8 cellular contexts compared by ENCODE assay signal in the genomic region with DNA sequence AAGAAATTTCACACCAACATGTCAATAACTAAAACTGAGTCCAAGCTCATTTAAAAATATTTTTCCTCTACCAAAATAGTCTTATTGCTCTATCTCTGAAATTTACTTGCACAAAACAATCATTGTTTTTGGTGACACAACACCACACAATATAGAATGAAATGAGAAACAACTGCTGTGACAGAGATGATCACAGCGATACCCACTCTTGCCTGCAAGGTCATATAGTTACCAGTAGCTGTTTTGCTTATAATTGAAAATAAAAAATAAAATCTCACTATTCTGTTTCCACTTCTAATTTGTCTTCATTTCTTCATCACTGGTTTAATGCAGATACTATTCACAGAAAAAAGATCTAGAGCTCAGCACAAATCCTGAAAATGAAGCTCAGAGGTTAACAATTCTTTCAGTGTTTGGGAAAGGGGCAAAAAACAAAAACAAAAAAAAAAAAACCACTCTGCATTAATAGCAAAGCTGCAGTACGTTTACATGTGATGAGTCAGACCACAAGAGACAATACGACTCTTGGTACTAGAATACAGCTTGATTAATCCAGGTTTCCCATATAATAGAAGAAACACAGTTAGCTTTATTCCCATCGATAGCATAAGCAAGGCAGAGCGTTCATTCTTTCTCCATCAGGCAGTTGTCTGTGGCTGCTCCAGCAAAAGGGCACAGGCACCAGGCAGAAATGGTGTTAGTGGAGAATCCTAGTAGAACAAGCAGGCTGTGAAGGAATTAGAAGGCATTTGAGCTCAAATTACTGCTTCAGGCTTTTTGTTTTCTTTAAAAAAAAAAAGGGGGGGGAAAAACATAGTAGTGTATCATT. TPM values are rescaled to one million over a fixed set of nuclear protein-coding genes. Genes with fewer than 3 reads are reported as not detected.
DNase-seq lines count a peak whose midpoint lies in the region; ATAC-seq and TF ChIP-seq lines count a peak whose summit lies in the region.

No MANE protein-coding gene starts in this region.

- no peak for TF ChIP-seq CTCF in activated B cell treated with CpG ODN at 0.5 μM for 24 hours (IDR thresholded peaks at IDR 0.05)

- POLR2A ChIA-PET in activated B cell treated with CpG ODN at 0.5 μM for 24 hours (lab: Charles Lee) = interaction anchor here (0.6 to 1.7 kb wide), 5 partner anchors 9 to 531 kb away, joined by 3 to 6 read pairs (median 4); a partner anchor contains a TSS

- H3K4me3 Mint-ChIP-seq in IgD-negative memory B cell (peak overlapping the region; percentile 18 to 86 (median 72)), activated B cell treated with CpG ODN at 0.5 μM for 24 hours (peak overlapping the region; percentile 68)
- peak overlapping the region; percentile 94 for H3K4me3 Mint-ChIP-seq in natural killer cell treated with Interleukin-12 subunit alpha and Interleukin-12 subunit beta and Interleukin-15 and Interleukin-18, amount 100 ng/mL, for 72 hours

- H3K27me3 Mint-ChIP-seq in IgD-negative memory B cell (no peaks in the 10 kb centered on the region), activated B cell treated with CpG ODN at 0.5 μM for 24 hours (no peaks in the 10 kb centered on the region)
- H3K27me3 Mint-ChIP-seq in natural killer cell treated with Interleukin-12 subunit alpha and Interleukin-12 subunit beta and Interleukin-15 and Interleukin-18, amount 100 ng/mL, for 72 hours = no peaks in the 10 kb centered on the region

- H3K9me3 Mint-ChIP-seq in IgD-negative memory B cell (peaks cover 0 to 3% (median 0%) of the 10 kb centered on the region in 3 donors), activated B cell treated with CpG ODN at 0.5 μM for 24 hours (no peaks in the 10 kb centered on the region)
- peaks cover 4% of the 10 kb centered on the region for H3K9me3 Mint-ChIP-seq in natural killer cell treated with Interleukin-12 subunit alpha and Interleukin-12 subunit beta and Interleukin-15 and Interleukin-18, amount 100 ng/mL, for 72 hours

- H3K27ac Mint-ChIP-seq in IgD-negative memory B cell (peak overlapping the region; percentile 51 to 93 (median 72)), activated B cell treated with CpG ODN at 0.5 μM for 24 hours (peak overlapping the region; percentile 82)
- peak overlapping the region; percentile 91 to 94 for H3K27ac Mint-ChIP-seq in natural killer cell treated with Interleukin-12 subunit alpha and Interleukin-12 subunit beta and Interleukin-15 and Interleukin-18, amount 100 ng/mL, for 72 hours

- peak overlapping the region; percentile 14; the same call in 1 of the 2 replicates for H3K9ac ChIP-seq in ES-I3 (ENCODE audit: low read depth, low read length)

- H3K36me3 Mint-ChIP-seq in IgD-negative memory B cell = peaks cover 13% of the 10 kb centered on the region
- peaks cover 6% of the 10 kb centered on the region for H3K36me3 Mint-ChIP-seq in activated B cell treated with CpG ODN at 0.5 μM for 24 hours (ENCODE audit: low read depth)
- peaks cover 6% of the 10 kb centered on the region for H3K36me3 Mint-ChIP-seq in natural killer cell treated with Interleukin-12 subunit alpha and Interleukin-12 subunit beta and Interleukin-15 and Interleukin-18, amount 100 ng/mL, for 72 hours

- intact Hi-C loops in activated B cell treated with CpG ODN at 0.5 μM for 24 hours (cut with micrococcal nuclease) = loop anchor here (1.0 to 5.0 kb wide), 4 partner anchors 8 to 715 kb away; a partner anchor contains a TSS

- no peaks in the 10 kb centered on the region for H3K9me3 ChIP-seq in ES-I3 (ENCODE audit: control insufficient read depth, insufficient read depth, low read length)

- peaks cover 22% of the 10 kb centered on the region; the same call in 1 of the 2 replicates for H3K4me1 ChIP-seq in ES-I3 (ENCODE audit: insufficient read depth, low read length)

- H3K36me3 ChIP-seq in ES-I3 (ENCODE audit: insufficient read depth, low read length) = no peaks in the 10 kb centered on the region

- peak; percentile 20 for DNase-seq in activated B cell treated with CpG ODN at 0.5 μM for 24 hours
- peak; percentile 66 for DNase-seq in fibroblast of gingiva (ENCODE audit: low read depth)
- DNase-seq in natural killer cell treated with Interleukin-12 subunit alpha and Interleukin-12 subunit beta and Interleukin-15 and Interleukin-18, amount 100 ng/mL, for 72 hours (ENCODE audit: low spot score) = no peak
- no peak for DNase-seq in SHP77 treated with DMSO at 0.1 percent for 48 hours (lab: John Stamatoyannopoulos, UW)

- CTCF ChIA-PET in activated B cell treated with CpG ODN at 0.5 μM for 24 hours (lab: Charles Lee) = interaction anchor here (0.7 to 1.4 kb wide), 3 partner anchors 15 to 130 kb away, joined by 4 to 7 read pairs (median 4); no protein-coding TSS in a partner anchor

- peaks cover 49 to 68% (median 51%) of the 10 kb centered on the region in 3 donors for H3K4me1 Mint-ChIP-seq in IgD-negative memory B cell
- H3K4me1 Mint-ChIP-seq in activated B cell treated with CpG ODN at 0.5 μM for 24 hours = peaks cover 58% of the 10 kb centered on the region
- H3K4me1 Mint-ChIP-seq in natural killer cell treated with Interleukin-12 subunit alpha and Interleukin-12 subunit beta and Interleukin-15 and Interleukin-18, amount 100 ng/mL, for 72 hours (ENCODE audit: low read depth in 2 of 2) = peaks cover 60 to 85% of the 10 kb centered on the region in 2 donors

- ATAC-seq in activated B cell treated with CpG ODN at 0.5 μM for 24 hours (ENCODE audit: low read depth) = peak; percentile 12
- ATAC-seq in natural killer cell treated with Interleukin-12 subunit alpha and Interleukin-12 subunit beta and Interleukin-15 and Interleukin-18, amount 100 ng/mL, for 72 hours = peak; percentile 44 to 54
- no peak for ATAC-seq in GM21360 (IDR thresholded peaks at IDR 0.05; ENCODE audit: unreplicated experiment)
- no peak for ATAC-seq in HG02588 (IDR thresholded peaks at IDR 0.05; ENCODE audit: unreplicated experiment)

RNA-seq across cellular contexts. Expression of a gene that starts 0.8 kb away (rescaled TPM):
- polyA plus RNA-seq in IgD-negative memory B cell = 8.8 TPM
- 27.5 and 29.9 TPM in 2 replicates for total RNA-seq in activated B cell treated with CpG ODN at 0.5 μM for 24 hours
- total RNA-seq in natural killer cell treated with Interleukin-12 subunit alpha and Interleukin-12 subunit beta and Interleukin-15 and Interleukin-18, amount 100 ng/mL, for 72 hours = 10 to 100 TPM; 29.3 to 50.0 TPM

Comparison
In these comparisons a context has a peak if more than half of its experiments do, and no peak if none do; other contexts are left out.
1. ATAC-seq: peak in activated B cell treated with CpG ODN at 0.5 μM for 24 hours (single experiment) and natural killer cell treated with Interleukin-12 subunit alpha and Interleukin-12 subunit beta and Interleukin-15 and Interleukin-18, amount 100 ng/mL, for 72 hours (2 of 2); none in GM21360 (single experiment) and HG02588 (single experiment).
2. DNase-seq: peak in activated B cell treated with CpG ODN at 0.5 μM for 24 hours (single experiment) and fibroblast of gingiva (single experiment); none in natural killer cell treated with Interleukin-12 subunit alpha and Interleukin-12 subunit beta and Interleukin-15 and Interleukin-18, amount 100 ng/mL, for 72 hours (single experiment) and SHP77 treated with DMSO at 0.1 percent for 48 hours (single experiment).
3. Peak in every context shown above with its lines, with median percentiles within 50 percentile points of each other: H3K27ac Mint-ChIP-seq and H3K4me3 Mint-ChIP-seq.